ENCODE assay signal across 3 cellular contexts in the genomic region with DNA sequence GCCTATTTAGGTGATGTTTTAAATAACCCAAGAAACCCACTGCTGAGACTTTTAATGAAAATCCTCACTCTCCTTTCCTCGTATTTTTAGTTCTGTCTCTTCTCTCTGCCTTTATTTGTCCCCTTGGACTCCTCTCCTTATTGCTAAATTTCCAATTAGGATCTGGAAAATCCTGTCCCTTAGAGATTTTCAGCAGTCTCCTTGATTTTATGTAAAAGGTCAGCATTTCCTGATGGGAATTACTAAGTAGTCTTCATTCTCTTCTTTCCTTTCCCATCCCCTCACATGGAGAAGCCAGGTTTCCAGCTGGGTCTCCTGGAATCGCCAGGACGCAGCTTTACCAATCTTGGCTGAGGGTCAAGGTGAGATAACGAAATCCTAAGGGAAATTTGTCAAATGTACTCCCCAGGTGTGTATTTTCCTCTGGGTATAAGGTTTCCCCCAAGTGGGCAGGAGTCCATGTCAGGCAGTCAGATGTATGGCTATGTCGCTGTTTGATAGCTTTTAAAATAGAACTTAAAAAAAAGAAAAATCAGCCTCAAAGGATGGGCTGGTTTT.
TF ChIP-seq lines count a peak whose summit lies in the region.

No MANE protein-coding gene starts in this region.

TF ChIP-seq in A549, 52 proteins besides CTCF, POLR2A, EP300 and RAD21:
- TF ChIP-seq, protein P1, sequence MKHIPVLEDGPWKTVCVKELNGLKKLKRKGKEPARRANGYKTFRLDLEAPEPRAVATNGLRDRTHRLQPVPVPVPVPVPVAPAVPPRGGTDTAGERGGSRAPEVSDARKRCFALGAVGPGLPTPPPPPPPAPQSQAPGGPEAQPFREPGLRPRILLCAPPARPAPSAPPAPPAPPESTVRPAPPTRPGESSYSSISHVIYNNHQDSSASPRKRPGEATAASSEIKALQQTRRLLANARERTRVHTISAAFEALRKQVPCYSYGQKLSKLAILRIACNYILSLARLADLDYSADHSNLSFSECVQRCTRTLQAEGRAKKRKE (CRISPR knock-in tag; IDR thresholded peaks at IDR 0.05; ENCODE audit: low read depth): no peak
- TF ChIP-seq MAFK (IDR thresholded peaks at IDR 0.05; ENCODE audit: partially characterized antibody): peak; percentile 8
TF ChIP-seq in A549: peak in this region for 1.

TF ChIP-seq in HEK293, 187 proteins besides CTCF, POLR2A, EP300 and RAD21 (continued from another document):
- TF ChIP-seq, protein P2, sequence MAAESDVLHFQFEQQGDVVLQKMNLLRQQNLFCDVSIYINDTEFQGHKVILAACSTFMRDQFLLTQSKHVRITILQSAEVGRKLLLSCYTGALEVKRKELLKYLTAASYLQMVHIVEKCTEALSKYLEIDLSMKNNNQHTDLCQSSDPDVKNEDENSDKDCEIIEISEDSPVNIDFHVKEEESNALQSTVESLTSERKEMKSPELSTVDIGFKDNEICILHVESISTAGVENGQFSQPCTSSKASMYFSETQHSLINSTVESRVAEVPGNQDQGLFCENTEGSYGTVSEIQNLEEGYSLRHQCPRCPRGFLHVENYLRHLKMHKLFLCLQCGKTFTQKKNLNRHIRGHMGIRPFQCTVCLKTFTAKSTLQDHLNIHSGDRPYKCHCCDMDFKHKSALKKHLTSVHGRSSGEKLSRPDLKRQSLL (tag by site-specific recombination; IDR thresholded peaks at IDR 0.05): no peak

TF ChIP-seq in neural cell, 6 proteins besides CTCF, POLR2A, EP300 and RAD21 (continued from another document):
- TF ChIP-seq, protein P3, sequence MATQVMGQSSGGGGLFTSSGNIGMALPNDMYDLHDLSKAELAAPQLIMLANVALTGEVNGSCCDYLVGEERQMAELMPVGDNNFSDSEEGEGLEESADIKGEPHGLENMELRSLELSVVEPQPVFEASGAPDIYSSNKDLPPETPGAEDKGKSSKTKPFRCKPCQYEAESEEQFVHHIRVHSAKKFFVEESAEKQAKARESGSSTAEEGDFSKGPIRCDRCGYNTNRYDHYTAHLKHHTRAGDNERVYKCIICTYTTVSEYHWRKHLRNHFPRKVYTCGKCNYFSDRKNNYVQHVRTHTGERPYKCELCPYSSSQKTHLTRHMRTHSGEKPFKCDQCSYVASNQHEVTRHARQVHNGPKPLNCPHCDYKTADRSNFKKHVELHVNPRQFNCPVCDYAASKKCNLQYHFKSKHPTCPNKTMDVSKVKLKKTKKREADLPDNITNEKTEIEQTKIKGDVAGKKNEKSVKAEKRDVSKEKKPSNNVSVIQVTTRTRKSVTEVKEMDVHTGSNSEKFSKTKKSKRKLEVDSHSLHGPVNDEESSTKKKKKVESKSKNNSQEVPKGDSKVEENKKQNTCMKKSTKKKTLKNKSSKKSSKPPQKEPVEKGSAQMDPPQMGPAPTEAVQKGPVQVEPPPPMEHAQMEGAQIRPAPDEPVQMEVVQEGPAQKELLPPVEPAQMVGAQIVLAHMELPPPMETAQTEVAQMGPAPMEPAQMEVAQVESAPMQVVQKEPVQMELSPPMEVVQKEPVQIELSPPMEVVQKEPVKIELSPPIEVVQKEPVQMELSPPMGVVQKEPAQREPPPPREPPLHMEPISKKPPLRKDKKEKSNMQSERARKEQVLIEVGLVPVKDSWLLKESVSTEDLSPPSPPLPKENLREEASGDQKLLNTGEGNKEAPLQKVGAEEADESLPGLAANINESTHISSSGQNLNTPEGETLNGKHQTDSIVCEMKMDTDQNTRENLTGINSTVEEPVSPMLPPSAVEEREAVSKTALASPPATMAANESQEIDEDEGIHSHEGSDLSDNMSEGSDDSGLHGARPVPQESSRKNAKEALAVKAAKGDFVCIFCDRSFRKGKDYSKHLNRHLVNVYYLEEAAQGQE (IDR thresholded peaks at IDR 0.05; ENCODE audit: borderline replicate concordance): no peak
